1 cellular context compared by ENCODE assay signal in genomic region chr17:59145571-59146096, GRCh38.
TF ChIP-seq lines count a peak whose summit lies in the region.

No MANE protein-coding gene starts in this region.

TF ChIP-seq in WTC11, 78 proteins besides CTCF, POLR2A, EP300 and RAD21 (continued from another document):
- TF ChIP-seq RELA (CRISPR knock-in tag; IDR thresholded peaks at IDR 0.05; ENCODE audit: borderline replicate concordance) (no peak), ATF3 (CRISPR knock-in tag; conservative IDR thresholded peaks at IDR 0.05) (no peak), NFYB (CRISPR knock-in tag; conservative IDR thresholded peaks at IDR 0.05; ENCODE audit: low read depth) (no peak), PRDM15 (CRISPR knock-in tag; IDR thresholded peaks at IDR 0.05) (no peak), TEAD4 (CRISPR knock-in tag; IDR thresholded peaks at IDR 0.05) (no peak), ATF2 (CRISPR knock-in tag; IDR thresholded peaks at IDR 0.05; ENCODE audit: borderline replicate concordance, low read depth) (no peak), ZNF416 (CRISPR knock-in tag; IDR thresholded peaks at IDR 0.05) (no peak), NFATC4 (CRISPR knock-in tag; IDR thresholded peaks at IDR 0.05) (no peak), MXD4 (CRISPR knock-in tag; IDR thresholded peaks at IDR 0.05; ENCODE audit: borderline replicate concordance) (no peak), ZNF138 (CRISPR knock-in tag; conservative IDR thresholded peaks at IDR 0.05) (no peak)
